11 cellular contexts compared by ENCODE assay signal in genomic region chr7:87154166-87154565, GRCh38. TPM values are rescaled to one million over a fixed set of nuclear protein-coding genes. Genes with fewer than 3 reads are reported as not detected.
DNase-seq lines count a peak whose midpoint lies in the region; ATAC-seq and TF ChIP-seq lines count a peak whose summit lies in the region.
"Had no signal": no experiment of that assay in that cellular context is flagged by ENCODE, and none has a peak within 500 bp of the region (broad histone marks: within the 10 kb centered on the region; RNA-seq: fewer than 3 reads in every experiment).

No MANE protein-coding gene starts in this region.

- POLR2A ChIA-PET in Panc1 (lab: Charles Lee), result no interaction called here

- DNase-seq in GM12865 (ENCODE audit: low read depth), result peak; percentile 10
- DNase-seq in Panc1 (ENCODE audit: low read depth, low spot score), result no peak
- DNase-seq in esophagus muscularis mucosa (ENCODE audit: extremely low spot score), result no peak
- DNase-seq in gastrocnemius medialis, result no peak
- no peak for DNase-seq in GM19238 (ENCODE audit: insufficient read length, low spot score)
- DNase-seq in NCI-H345 (lab: John Stamatoyannopoulos, UW), result no peak
- DNase-seq: body of pancreas; NCI-H2227 treated with DMSO at 0.1 percent for 48 hours; stimulated activated CD4-positive, alpha-beta T cell treated with anti-CD3 and anti-CD28 coated beads, Interleukin-4, amount 100 ng/mL, for 1 hour had no signal

- H3K4me3 ChIP-seq in GM12865 (ENCODE audit: low read depth, low read length), result peak overlapping the region; percentile 85
- peak overlapping the region; percentile 92 to 99 for H3K4me3 ChIP-seq in Panc1 (ENCODE audit: low read depth in 2 of 2, low read length in 2 of 2)
- peak overlapping the region; percentile 69 to 80 (median 74) for H3K4me3 ChIP-seq in esophagus muscularis mucosa
- H3K4me3 ChIP-seq in gastrocnemius medialis, result peak overlapping the region; percentile 75 to 98 (median 86)

- H3K36me3 ChIP-seq in Panc1 (ENCODE audit: control insufficient read depth, insufficient read depth, low read length) (peaks cover 24% of the 10 kb centered on the region), esophagus muscularis mucosa (no peaks in the 10 kb centered on the region), gastrocnemius medialis (no peaks in the 10 kb centered on the region)

- no peak for TF ChIP-seq CTCF in GM12865 (IDR thresholded peaks at IDR 0.05; ENCODE audit: insufficient read depth, low read depth, low read length, missing control alignments)
- no peak for TF ChIP-seq CTCF in Panc1 (IDR thresholded peaks at IDR 0.05)
- TF ChIP-seq CTCF in esophagus muscularis mucosa (IDR thresholded peaks at IDR 0.05), result no peak
- TF ChIP-seq CTCF in gastrocnemius medialis (IDR thresholded peaks at IDR 0.05 in 4 of 5, conservative IDR thresholded peaks at IDR 0.05 in 1 of 5), result no peak

- H3K4me1 ChIP-seq in Panc1 (ENCODE audit: control insufficient read depth, insufficient read depth, low read length), result peaks cover 25% of the 10 kb centered on the region
- H3K4me1 ChIP-seq in esophagus muscularis mucosa, result peaks cover 36 to 65% (median 57%) of the 10 kb centered on the region in 4 donors
- H3K4me1 ChIP-seq in gastrocnemius medialis, result peaks cover 53 to 54% of the 10 kb centered on the region in 2 donors

- CTCF ChIA-PET in Panc1 (lab: Charles Lee), result no interaction called here

- intact Hi-C loops in Panc1 (cut with micrococcal nuclease; ENCODE audit: unreplicated experiment) (no loop called here), esophagus muscularis mucosa (cut with DNase I) (loop anchor here (5.0 to 10.0 kb wide), 2 partner anchors 97 to 191 kb away; partner anchors contain the start of genes CROT and ELAPOR2), gastrocnemius medialis (cut with DNase I; ENCODE audit: low total_unique reads) (loop anchor here (5.0 to 10.0 kb wide), 5 partner anchors 33 to 723 kb away; partner anchors contain the start of genes CROT, DBF4, SLC25A40 and TMEM243)

- ATAC-seq in Panc1, result no peak
- no peak for ATAC-seq in gastrocnemius medialis
- ATAC-seq in HG02610 (IDR thresholded peaks at IDR 0.05; ENCODE audit: unreplicated experiment), result no peak
- no peak for ATAC-seq in HG03135 (IDR thresholded peaks at IDR 0.05; ENCODE audit: unreplicated experiment)
- ATAC-seq: body of pancreas had no signal

- H3K9me3 ChIP-seq in Panc1 (ENCODE audit: control insufficient read depth, insufficient read depth, low read depth, low read length) (no peaks in the 10 kb centered on the region), esophagus muscularis mucosa (no peaks in the 10 kb centered on the region), gastrocnemius medialis (no peaks in the 10 kb centered on the region)
- H3K9me3 ChIP-seq: body of pancreas had no signal

- 40% methylated on average over 2 of the region's 2 CpGs for WGBS in esophagus muscularis mucosa

- H3K27me3 ChIP-seq in Panc1 (ENCODE audit: control insufficient read depth, insufficient read depth, low read length) (no peaks in the 10 kb centered on the region), esophagus muscularis mucosa (no peaks in the 10 kb centered on the region), gastrocnemius medialis (no peaks in the 10 kb centered on the region)
- H3K27me3 ChIP-seq: body of pancreas had no signal

- no peak for TF ChIP-seq POLR2A in esophagus muscularis mucosa (IDR thresholded peaks at IDR 0.05; ENCODE audit: low read depth)
- no peak for TF ChIP-seq POLR2A in gastrocnemius medialis (IDR thresholded peaks at IDR 0.05)

- no peak for TF ChIP-seq EP300 in esophagus muscularis mucosa (IDR thresholded peaks at IDR 0.05)

- in situ Hi-C loops in Panc1 (cut with HindIII; ENCODE audit: low pct_unique_long_range_greater_than_20kb, low sequenced_read_pairs) (no loop called here), gastrocnemius medialis (cut with MboI; ENCODE audit: low sequenced_read_pairs in 4 of 4) (no loop called here)

- BruUV-seq in Panc1 (replicated peaks; lab: Mats Ljungman, UMichigan), result no TSS peak

- H3K27ac ChIP-seq in Panc1 (ENCODE audit: low read length) (peak overlapping the region; percentile 99), esophagus muscularis mucosa (replicated peaks in 1 of 4) (peak overlapping the region; percentile 86 to 97 (median 96)), gastrocnemius medialis (peak overlapping the region; percentile 92 to 98 (median 98))

RNA-seq across cellular contexts. Expression of gene DMTF1, which starts 1.9 kb away (rescaled TPM):
- total RNA-seq in Panc1 (2021; ENCODE audit: unreplicated experiment) (54.0 TPM), esophagus muscularis mucosa (10 to 100 TPM; 31.4 to 60.6 (median 40.5) TPM), gastrocnemius medialis (10 to 100 TPM; 10.6 to 31.9 (median 13.1) TPM)
- polyA plus RNA-seq in Panc1 (2012; ENCODE audit: insufficient read length), result 33.6 TPM
